8 cellular contexts compared by ENCODE assay signal in genomic region chr19:40974633-40975037, GRCh38. TPM values are rescaled to one million over a fixed set of nuclear protein-coding genes. Genes with fewer than 3 reads are reported as not detected.
A peak's percentile ranks its signal among the peaks of the same experiment; 100 is the strongest.
DNase-seq lines count a peak whose midpoint lies in the region; ATAC-seq, FAIRE-seq and TF ChIP-seq lines count a peak whose summit lies in the region.

No MANE protein-coding gene starts in this region.

- POLR2A ChIA-PET in CD8-positive, alpha-beta T cell (lab: Charles Lee) = interaction anchor here (0.9 kb wide), 1 partner anchor 287 kb away, joined by 3 read pairs; no protein-coding TSS in a partner anchor

- no peaks in the 10 kb centered on the region for H3K36me3 Mint-ChIP-seq in CD8-positive, alpha-beta T cell
- peaks cover 3% of the 10 kb centered on the region for H3K36me3 Mint-ChIP-seq in activated T-helper 1 cell treated with anti-CD3 and anti-CD28 coated beads, Interleukin-12 subunit alpha, Interleukin-12 subunit beta, Interleukin-2, Interleukin-4 antibody, amounts not matched to agents 30 ng/mL and 10 ng/mL and 1 ng/mL, durations not matched to agents 14 hours and 24 hours and 36 hours (ENCODE audit: low read depth)

- no peak for FAIRE-seq in RCC 7860 (lab: Jason Lieb, UNC)

- no peaks in the 10 kb centered on the region for H3K27me3 ChIP-seq in CD8-positive, alpha-beta T cell (ENCODE audit: insufficient read depth, low read length)
- peaks cover 8% of the 10 kb centered on the region for H3K27me3 ChIP-seq in suprapubic skin

- TF ChIP-seq POLR2A in suprapubic skin (IDR thresholded peaks at IDR 0.05) = no peak

- H3K27me3 Mint-ChIP-seq in CD8-positive, alpha-beta T cell (ENCODE audit: low read depth) = peaks cover 10% of the 10 kb centered on the region
- peaks cover 4% of the 10 kb centered on the region for H3K27me3 Mint-ChIP-seq in activated T-helper 1 cell treated with anti-CD3 and anti-CD28 coated beads, Interleukin-12 subunit alpha, Interleukin-12 subunit beta, Interleukin-2, Interleukin-4 antibody, amounts not matched to agents 30 ng/mL and 10 ng/mL and 1 ng/mL, durations not matched to agents 14 hours and 24 hours and 36 hours (ENCODE audit: insufficient read depth)

- peak; percentile 61 to 90 (median 78) for DNase-seq in CD8-positive, alpha-beta T cell
- DNase-seq in HUDEP-2 (lab: John Stamatoyannopoulos, UW; ENCODE audit: unreplicated experiment in 76 of 76) (peak in 69 of 76 experiments; percentile 5 to 80 (median 53)), RCC 7860 (ENCODE audit: low spot score) (peak; percentile 17), fibroblast of the aortic adventitia (ENCODE audit: low read depth) (peak; percentile 86), non-pigmented ciliary epithelial cell (ENCODE audit: low read depth) (peak; percentile 35), suprapubic skin (ENCODE audit: low spot score in 2 of 2) (peak; percentile 70 to 83)
- peak; percentile 62 for DNase-seq in activated T-helper 1 cell treated with anti-CD3 and anti-CD28 coated beads, Interleukin-12 subunit alpha, Interleukin-12 subunit beta, Interleukin-2, Interleukin-4 antibody, amounts not matched to agents 30 ng/mL and 10 ng/mL and 1 ng/mL, durations not matched to agents 14 hours and 24 hours and 36 hours (ENCODE audit: low spot score)

- intact Hi-C loops in CD8-positive, alpha-beta T cell (cut with DNase I, micrococcal nuclease) = loop anchor here (1.0 to 5.0 kb wide), 4 partner anchors 170 to 618 kb away; no protein-coding TSS in a partner anchor
- intact Hi-C loops in activated T-helper 1 cell treated with anti-CD3 and anti-CD28 coated beads, Interleukin-12 subunit alpha, Interleukin-12 subunit beta, Interleukin-2, Interleukin-4 antibody, amounts not matched to agents 30 ng/mL and 10 ng/mL and 1 ng/mL, durations not matched to agents 14 hours and 24 hours and 36 hours (cut with micrococcal nuclease) = loop anchor here (1.0 to 5.0 kb wide), 3 partner anchors 170 to 333 kb away; partner anchors contain the start of gene HNRNPUL1

- H3K27ac Mint-ChIP-seq in CD8-positive, alpha-beta T cell = no peak overlapping the region
- no peak overlapping the region for H3K27ac Mint-ChIP-seq in activated T-helper 1 cell treated with anti-CD3 and anti-CD28 coated beads, Interleukin-12 subunit alpha, Interleukin-12 subunit beta, Interleukin-2, Interleukin-4 antibody, amounts not matched to agents 30 ng/mL and 10 ng/mL and 1 ng/mL, durations not matched to agents 14 hours and 24 hours and 36 hours

- no peaks in the 10 kb centered on the region for H3K36me3 ChIP-seq in CD8-positive, alpha-beta T cell (ENCODE audit: insufficient read depth, low read length)
- H3K36me3 ChIP-seq in suprapubic skin = no peaks in the 10 kb centered on the region

- no peak overlapping the region for H3K4me3 ChIP-seq in CD8-positive, alpha-beta T cell (ENCODE audit: low read depth, low read length)
- H3K4me3 ChIP-seq in fibroblast of the aortic adventitia (ENCODE audit: low read depth, low read length) (no peak overlapping the region), suprapubic skin (no peak overlapping the region)

- CTCF ChIA-PET in CD8-positive, alpha-beta T cell (lab: Charles Lee) = interaction anchor here (0.6 to 2.0 kb wide), 18 partner anchors 8 to 313 kb away, joined by 3 to 14 read pairs (median 3); no protein-coding TSS in a partner anchor

- peaks cover 29% of the 10 kb centered on the region for H3K4me1 Mint-ChIP-seq in CD8-positive, alpha-beta T cell (ENCODE audit: low read depth)
- H3K4me1 Mint-ChIP-seq in activated T-helper 1 cell treated with anti-CD3 and anti-CD28 coated beads, Interleukin-12 subunit alpha, Interleukin-12 subunit beta, Interleukin-2, Interleukin-4 antibody, amounts not matched to agents 30 ng/mL and 10 ng/mL and 1 ng/mL, durations not matched to agents 14 hours and 24 hours and 36 hours (ENCODE audit: low read depth) = peaks cover 48% of the 10 kb centered on the region

- no peak for TF ChIP-seq EP300 in suprapubic skin (IDR thresholded peaks at IDR 0.05)

- peak; percentile 72 for ATAC-seq in CD8-positive, alpha-beta T cell
- no peak for ATAC-seq in HG03565 (IDR thresholded peaks at IDR 0.05; ENCODE audit: unreplicated experiment)

- H3K9me3 ChIP-seq in CD8-positive, alpha-beta T cell (ENCODE audit: low read length) = no peaks in the 10 kb centered on the region
- H3K9me3 ChIP-seq in suprapubic skin = no peaks in the 10 kb centered on the region

- 22% methylated on average over 4 of the region's 4 CpGs for WGBS in suprapubic skin

- H3K27ac ChIP-seq in CD8-positive, alpha-beta T cell (ENCODE audit: low read depth, low read length) = no peak overlapping the region
- no peak overlapping the region for H3K27ac ChIP-seq in suprapubic skin

- peaks cover 22% of the 10 kb centered on the region for H3K4me1 ChIP-seq in CD8-positive, alpha-beta T cell (ENCODE audit: insufficient read depth, low read length)
- no peaks in the 10 kb centered on the region for H3K4me1 ChIP-seq in suprapubic skin

- peak; percentile 92 for TF ChIP-seq CTCF in CD8-positive, alpha-beta T cell (IDR thresholded peaks at IDR 0.05)
- TF ChIP-seq CTCF in fibroblast of the aortic adventitia (IDR thresholded peaks at IDR 0.05; ENCODE audit: insufficient read depth, low read length) (peak; percentile 93), suprapubic skin (IDR thresholded peaks at IDR 0.05) (peak; percentile 54 to 83)

- H3K9me3 Mint-ChIP-seq in CD8-positive, alpha-beta T cell = no peaks in the 10 kb centered on the region
- H3K9me3 Mint-ChIP-seq in activated T-helper 1 cell treated with anti-CD3 and anti-CD28 coated beads, Interleukin-12 subunit alpha, Interleukin-12 subunit beta, Interleukin-2, Interleukin-4 antibody, amounts not matched to agents 30 ng/mL and 10 ng/mL and 1 ng/mL, durations not matched to agents 14 hours and 24 hours and 36 hours = peaks cover 4% of the 10 kb centered on the region

- no peak overlapping the region for H3K4me3 Mint-ChIP-seq in CD8-positive, alpha-beta T cell
- H3K4me3 Mint-ChIP-seq in activated T-helper 1 cell treated with anti-CD3 and anti-CD28 coated beads, Interleukin-12 subunit alpha, Interleukin-12 subunit beta, Interleukin-2, Interleukin-4 antibody, amounts not matched to agents 30 ng/mL and 10 ng/mL and 1 ng/mL, durations not matched to agents 14 hours and 24 hours and 36 hours = peak overlapping the region; percentile 24

RNA-seq across cellular contexts. Expression of gene CYP2B6, which starts 16.4 kb away (rescaled TPM):
- total RNA-seq in CD8-positive, alpha-beta T cell = not detected
- not detected in 2 replicates for total RNA-seq in activated T-helper 1 cell treated with anti-CD3 and anti-CD28 coated beads, Interleukin-12 subunit alpha, Interleukin-12 subunit beta, Interleukin-2, Interleukin-4 antibody, amounts not matched to agents 30 ng/mL and 10 ng/mL and 1 ng/mL, durations not matched to agents 14 hours and 24 hours and 36 hours
- total RNA-seq in fibroblast of the aortic adventitia (ENCODE audit: low replicate concordance) = not detected in 2 replicates
- total RNA-seq in suprapubic skin = 1 to 10 TPM in 2 of 4 donors, under 1 TPM in 1, not detected in 1; 0.13 to 4.2 (median 1.0) TPM

Comparison
In these comparisons a context has a peak if more than half of its experiments do, and no peak if none do; other contexts are left out.
1. DNase-seq: peak in every context shown above with its lines; median percentile 86 in fibroblast of the aortic adventitia; 78 in CD8-positive, alpha-beta T cell; 76 in suprapubic skin; 62 in activated T-helper 1 cell treated with anti-CD3 and anti-CD28 coated beads, Interleukin-12 subunit alpha, Interleukin-12 subunit beta, Interleukin-2, Interleukin-4 antibody, amounts not matched to agents 30 ng/mL and 10 ng/mL and 1 ng/mL, durations not matched to agents 14 hours and 24 hours and 36 hours; 53 in HUDEP-2; 35 in non-pigmented ciliary epithelial cell; 17 in RCC 7860.